8 cellular contexts compared by ENCODE assay signal in genomic region chr10:17206210-17206709, GRCh38. TPM values are rescaled to one million over a fixed set of nuclear protein-coding genes. Genes with fewer than 3 reads are reported as not detected.
DNase-seq lines count a peak whose midpoint lies in the region; ATAC-seq and TF ChIP-seq lines count a peak whose summit lies in the region.

No MANE protein-coding gene starts in this region.

- TF ChIP-seq POLR2A in esophagus muscularis mucosa (IDR thresholded peaks at IDR 0.05; ENCODE audit: low read depth), result no peak

- 58% methylated on average over 7 of the region's 7 CpGs for WGBS in esophagus muscularis mucosa

- no peak overlapping the region for H3K4me3 ChIP-seq in esophagus muscularis mucosa

- peak overlapping the region; percentile 35 for H3K4me3 Mint-ChIP-seq in activated naive CD8-positive, alpha-beta T cell treated with anti-CD3 and anti-CD28 coated beads for 36 hours
- H3K4me3 Mint-ChIP-seq in natural killer cell, result no peak overlapping the region

- peaks cover 5 to 9% (median 7%) of the 10 kb centered on the region in 4 donors for H3K4me1 ChIP-seq in esophagus muscularis mucosa

- TF ChIP-seq CTCF in natural killer cell (IDR thresholded peaks at IDR 0.05) (no peak), esophagus muscularis mucosa (IDR thresholded peaks at IDR 0.05) (no peak), GM10266 (IDR thresholded peaks at IDR 0.05; ENCODE audit: control insufficient read depth, insufficient read depth, low read depth, missing control alignments) (no peak)

- H3K27me3 Mint-ChIP-seq in activated naive CD8-positive, alpha-beta T cell treated with anti-CD3 and anti-CD28 coated beads for 36 hours, result no peaks in the 10 kb centered on the region
- H3K27me3 Mint-ChIP-seq in natural killer cell (ENCODE audit: low read depth in 2 of 2), result no peaks in the 10 kb centered on the region

- no peaks in the 10 kb centered on the region for H3K27me3 ChIP-seq in esophagus muscularis mucosa

- no peak overlapping the region for H3K27ac ChIP-seq in esophagus muscularis mucosa (replicated peaks in 1 of 4)

- no peaks in the 10 kb centered on the region for H3K9me3 Mint-ChIP-seq in activated naive CD8-positive, alpha-beta T cell treated with anti-CD3 and anti-CD28 coated beads for 36 hours
- no peaks in the 10 kb centered on the region for H3K9me3 Mint-ChIP-seq in natural killer cell

- H3K9me3 ChIP-seq in esophagus muscularis mucosa, result no peaks in the 10 kb centered on the region

- no peak for TF ChIP-seq EP300 in esophagus muscularis mucosa (IDR thresholded peaks at IDR 0.05)

- peak; percentile 74 for DNase-seq in ACHN
- peak; percentile 78 to 82 for DNase-seq in Kasumi-1 (lab: John Stamatoyannopoulos, UW)
- peak; percentile 26 for DNase-seq in activated naive CD8-positive, alpha-beta T cell treated with anti-CD3 and anti-CD28 coated beads for 36 hours
- no peak for DNase-seq in natural killer cell
- DNase-seq in esophagus muscularis mucosa (ENCODE audit: extremely low spot score), result no peak
- no peak for DNase-seq in GM10266 (ENCODE audit: extremely low spot score)

- H3K27ac Mint-ChIP-seq in activated naive CD8-positive, alpha-beta T cell treated with anti-CD3 and anti-CD28 coated beads for 36 hours, result peak overlapping the region; percentile 86
- peak overlapping the region; percentile 88 to 93 for H3K27ac Mint-ChIP-seq in natural killer cell

- peaks cover 3% of the 10 kb centered on the region for H3K36me3 Mint-ChIP-seq in activated naive CD8-positive, alpha-beta T cell treated with anti-CD3 and anti-CD28 coated beads for 36 hours
- H3K36me3 Mint-ChIP-seq in natural killer cell, result no peaks in the 10 kb centered on the region

- peak; percentile 37 for ATAC-seq in GM19468 (IDR thresholded peaks at IDR 0.05; ENCODE audit: extremely low read depth, unreplicated experiment)
- peak; percentile 68 to 70 (median 69) for ATAC-seq in natural killer cell
- no peak for ATAC-seq in GM18517 (IDR thresholded peaks at IDR 0.05; ENCODE audit: unreplicated experiment)

- H3K4me1 Mint-ChIP-seq in activated naive CD8-positive, alpha-beta T cell treated with anti-CD3 and anti-CD28 coated beads for 36 hours, result peaks cover 36% of the 10 kb centered on the region
- peaks cover 19 to 23% of the 10 kb centered on the region in 2 donors for H3K4me1 Mint-ChIP-seq in natural killer cell

- in situ Hi-C loops in ACHN (cut with HindIII; ENCODE audit: low pct_ligation_motif_present, low pct_unique_long_range_greater_than_20kb, low sequenced_read_pairs), result no loop called here

- intact Hi-C loops in natural killer cell (cut with micrococcal nuclease) (loop anchor here (1.0 kb wide), 1 partner anchor 22 kb away; the partner anchor contains the start of gene VIM), esophagus muscularis mucosa (cut with DNase I) (no loop called here)

- H3K36me3 ChIP-seq in esophagus muscularis mucosa, result no peaks in the 10 kb centered on the region

RNA-seq across cellular contexts. Expression of gene TRDMT1, which starts 4.8 kb away (rescaled TPM):
- total RNA-seq in activated naive CD8-positive, alpha-beta T cell treated with anti-CD3 and anti-CD28 coated beads for 36 hours, result 1 to 10 TPM; 9.5 to 9.6 TPM
- 10 to 100 TPM; 11.0 to 21.8 (median 14.4) TPM for total RNA-seq in natural killer cell
- 1 to 10 TPM; 4.8 to 5.8 (median 5.5) TPM for total RNA-seq in esophagus muscularis mucosa

RNA-seq across cellular contexts. Expression of gene VIM, which starts 21.8 kb away (rescaled TPM):
- total RNA-seq in activated naive CD8-positive, alpha-beta T cell treated with anti-CD3 and anti-CD28 coated beads for 36 hours, result 100 to 1,000 TPM; 657 TPM
- total RNA-seq in natural killer cell, result 100 to 1,000 TPM; 627 to 717 (median 634) TPM
- 1,000 to 10,000 TPM; 1,242 to 2,218 (median 1,951) TPM for total RNA-seq in esophagus muscularis mucosa

Comparison
In these comparisons a context has a peak if more than half of its experiments do, and no peak if none do; other contexts are left out.
1. DNase-seq: peak in ACHN (single experiment), Kasumi-1 (2 of 2) and activated naive CD8-positive, alpha-beta T cell treated with anti-CD3 and anti-CD28 coated beads for 36 hours (single experiment); none in natural killer cell (single experiment), esophagus muscularis mucosa (single experiment) and GM10266 (single experiment).